Comparison of ENCODE assay signal across 8 cellular contexts in genomic region chr22:17032277-17032676, GRCh38. TPM values are rescaled to one million over a fixed set of nuclear protein-coding genes. Genes with fewer than 3 reads are reported as not detected.
"Had no signal": no experiment of that assay in that cellular context is flagged by ENCODE, and none has a peak within 500 bp of the region (broad histone marks: within the 10 kb centered on the region; RNA-seq: fewer than 3 reads in every experiment).

No MANE protein-coding gene starts in this region.

RNA-seq across cellular contexts. Expression of gene GAB4, which starts 24.3 kb away (rescaled TPM):
- total RNA-seq: LHCN-M2, MCF 10A, NCI-H460, OCI-LY7, PC-9, RPMI7951, SJCRH30, SK-MEL-5 had no signal
